ENCODE assay signal across 8 cellular contexts in genomic region chr15:85690546-85691226, GRCh38.
DNase-seq lines count a peak whose midpoint lies in the region; ATAC-seq lines count a peak whose summit lies in the region.

No MANE protein-coding gene starts in this region.

- peak overlapping the region; percentile 99 for H3K27ac Mint-ChIP-seq in activated CD4-positive, alpha-beta T cell treated with anti-CD3 and anti-CD28 coated beads, Interleukin-2, amount 10 ng/mL, durations not matched to agents 24 days and 14 days
- H3K27ac Mint-ChIP-seq in memory B cell = peak overlapping the region; percentile 95

- peaks cover 28% of the 10 kb centered on the region for H3K36me3 Mint-ChIP-seq in activated T-cell treated with anti-CD3 and anti-CD28 coated beads, Interleukin-2, amount 50 U/mL, for 4 hours (ENCODE audit: insufficient read depth)
- peaks cover 40% of the 10 kb centered on the region for H3K36me3 Mint-ChIP-seq in activated CD4-positive, alpha-beta T cell treated with anti-CD3 and anti-CD28 coated beads, Interleukin-2, amount 10 ng/mL, durations not matched to agents 24 days and 14 days (ENCODE audit: low read depth)
- peaks cover 15% of the 10 kb centered on the region for H3K36me3 Mint-ChIP-seq in memory B cell

- intact Hi-C loops in activated CD4-positive, alpha-beta T cell treated with anti-CD3 and anti-CD28 coated beads, Interleukin-2, amount 10 ng/mL, durations not matched to agents 24 days and 14 days (cut with micrococcal nuclease) = loop anchor here (1.0 to 10.0 kb wide), 4 partner anchors 12 to 306 kb away; partner anchors contain the start of gene AKAP13

- peak; percentile 81 to 85 for ATAC-seq in activated T-cell treated with anti-CD3 and anti-CD28 coated beads, Interleukin-2, amount 50 U/mL, for 4 hours
- ATAC-seq in HG03097 (IDR thresholded peaks at IDR 0.05; ENCODE audit: low FRiP score, unreplicated experiment) (peak; percentile 41), memory B cell (ENCODE audit: low read depth) (peak; percentile 17)

- H3K4me3 Mint-ChIP-seq in activated T-cell treated with anti-CD3 and anti-CD28 coated beads, Interleukin-2, amount 50 U/mL, for 4 hours = peak overlapping the region; percentile 96
- peak overlapping the region; percentile 93 for H3K4me3 Mint-ChIP-seq in activated CD4-positive, alpha-beta T cell treated with anti-CD3 and anti-CD28 coated beads, Interleukin-2, amount 10 ng/mL, durations not matched to agents 24 days and 14 days
- H3K4me3 Mint-ChIP-seq in memory B cell = peak overlapping the region; percentile 100

- peak; percentile 37 for DNase-seq in activated T-cell treated with anti-CD3 and anti-CD28 coated beads, Interleukin-2, amount 50 U/mL, for 4 hours
- no peak for DNase-seq in activated T-cell treated with anti-CD3 and anti-CD28 coated beads, Interleukin-2, amount 50 U/mL, for 1 hour
- peak; percentile 84 for DNase-seq in activated CD4-positive, alpha-beta T cell treated with anti-CD3 and anti-CD28 coated beads, Interleukin-2, amount 10 ng/mL, durations not matched to agents 24 days and 14 days
- DNase-seq in memory B cell (ENCODE audit: low spot score in 2 of 2) (no peak), NCI-H1694 treated with DMSO at 0.1 percent for 48 hours (lab: John Stamatoyannopoulos, UW) (no peak), DMS79 (lab: John Stamatoyannopoulos, UW) (no peak), hypothalamus (lab: John Stamatoyannopoulos, UW) (no peak)

- no peaks in the 10 kb centered on the region for H3K27me3 Mint-ChIP-seq in activated T-cell treated with anti-CD3 and anti-CD28 coated beads, Interleukin-2, amount 50 U/mL, for 4 hours (ENCODE audit: low read depth)
- H3K27me3 Mint-ChIP-seq in activated CD4-positive, alpha-beta T cell treated with anti-CD3 and anti-CD28 coated beads, Interleukin-2, amount 10 ng/mL, durations not matched to agents 24 days and 14 days = no peaks in the 10 kb centered on the region
- no peaks in the 10 kb centered on the region for H3K27me3 Mint-ChIP-seq in memory B cell

- no peaks in the 10 kb centered on the region for H3K9me3 Mint-ChIP-seq in activated T-cell treated with anti-CD3 and anti-CD28 coated beads, Interleukin-2, amount 50 U/mL, for 4 hours
- H3K9me3 Mint-ChIP-seq in activated CD4-positive, alpha-beta T cell treated with anti-CD3 and anti-CD28 coated beads, Interleukin-2, amount 10 ng/mL, durations not matched to agents 24 days and 14 days = no peaks in the 10 kb centered on the region
- H3K9me3 Mint-ChIP-seq in memory B cell = no peaks in the 10 kb centered on the region

- peaks cover 82% of the 10 kb centered on the region for H3K4me1 Mint-ChIP-seq in activated T-cell treated with anti-CD3 and anti-CD28 coated beads, Interleukin-2, amount 50 U/mL, for 4 hours (ENCODE audit: low read depth)
- peaks cover 70% of the 10 kb centered on the region for H3K4me1 Mint-ChIP-seq in activated CD4-positive, alpha-beta T cell treated with anti-CD3 and anti-CD28 coated beads, Interleukin-2, amount 10 ng/mL, durations not matched to agents 24 days and 14 days
- H3K4me1 Mint-ChIP-seq in memory B cell = peaks cover 51% of the 10 kb centered on the region

Comparison
In these comparisons a context has a peak if more than half of its experiments do, and no peak if none do; other contexts are left out.
1. DNase-seq: peak in activated T-cell treated with anti-CD3 and anti-CD28 coated beads, Interleukin-2, amount 50 U/mL, for 4 hours (single experiment) and activated CD4-positive, alpha-beta T cell treated with anti-CD3 and anti-CD28 coated beads, Interleukin-2, amount 10 ng/mL, durations not matched to agents 24 days and 14 days (single experiment); none in activated T-cell treated with anti-CD3 and anti-CD28 coated beads, Interleukin-2, amount 50 U/mL, for 1 hour (single experiment), memory B cell (0 of 2), NCI-H1694 treated with DMSO at 0.1 percent for 48 hours (single experiment), DMS79 (single experiment) and hypothalamus (0 of 51).
2. ATAC-seq: peak in every context shown above with its lines; median percentile 83 in activated T-cell treated with anti-CD3 and anti-CD28 coated beads, Interleukin-2, amount 50 U/mL, for 4 hours; 41 in HG03097; 17 in memory B cell.
3. Peak in every context shown above with its lines, with median percentiles within 50 percentile points of each other: H3K4me3 Mint-ChIP-seq.